Comparison of ENCODE assay signal across 8 cellular contexts in the genomic region with DNA sequence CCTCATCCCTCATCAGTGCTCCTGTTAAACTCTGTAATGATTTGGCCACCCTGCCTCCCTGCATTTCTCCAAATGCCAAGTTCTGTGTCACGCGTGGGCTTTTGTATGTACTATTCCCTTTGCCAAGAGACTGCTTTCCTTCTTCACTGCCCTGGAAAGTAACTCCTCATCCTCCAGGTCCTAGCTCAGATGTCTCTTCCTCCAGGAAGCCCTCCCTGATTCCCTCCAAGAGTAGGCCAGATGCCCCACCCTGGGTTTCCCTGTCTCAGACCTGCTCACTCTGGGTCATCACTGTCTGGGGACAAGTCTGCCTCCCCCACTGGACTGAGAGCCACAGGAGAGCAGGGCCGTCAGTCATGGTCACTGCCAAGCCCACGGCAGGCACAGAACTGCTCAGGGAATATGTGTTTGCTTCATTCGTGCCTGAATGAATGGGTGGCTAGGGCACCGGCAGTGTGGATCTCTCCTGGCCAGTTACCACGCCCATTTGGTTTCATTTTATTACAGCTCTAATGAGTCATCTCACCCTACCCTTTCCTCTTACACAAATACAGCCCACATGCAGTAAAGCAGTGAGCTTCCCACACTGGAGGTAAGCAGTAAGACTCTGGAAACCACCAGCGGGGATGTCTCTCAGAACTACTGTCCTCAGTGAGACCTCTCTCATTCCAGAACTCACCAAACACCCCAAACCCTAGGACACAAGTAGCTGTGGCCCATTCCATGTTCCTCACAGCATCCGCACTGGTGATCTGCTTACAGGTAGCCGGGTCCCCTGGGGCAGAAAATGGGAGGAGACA. TPM values are rescaled to one million over a fixed set of nuclear protein-coding genes. Genes with fewer than 3 reads are reported as not detected.
DNase-seq lines count a peak whose midpoint lies in the region; ATAC-seq and TF ChIP-seq lines count a peak whose summit lies in the region.

No MANE protein-coding gene starts in this region.

- H3K36me3 ChIP-seq in CD8-positive, alpha-beta memory T cell (ENCODE audit: insufficient read depth, low read length) = peaks cover 21% of the 10 kb centered on the region
- H3K36me3 ChIP-seq in RWPE2 (ENCODE audit: low read depth) = peaks cover 82% of the 10 kb centered on the region

- no peak for DNase-seq in CD8-positive, alpha-beta memory T cell
- peak; percentile 88 for DNase-seq in H4 (ENCODE audit: low spot score)
- peak; percentile 80 for DNase-seq in RWPE2 (ENCODE audit: low spot score)
- DNase-seq in dermis blood vessel endothelial cell = peak; percentile 88
- no peak for DNase-seq in osteocyte (ENCODE audit: extremely low spot score, unreplicated experiment)
- no peak for DNase-seq in NCI-H1417 treated with DMSO at 0.1 percent for 48 hours (lab: John Stamatoyannopoulos, UW)
- DNase-seq in DMS 273 treated with DMSO at 0.1 percent for 48 hours (lab: John Stamatoyannopoulos, UW) = no peak

- H3K9me3 Mint-ChIP-seq in CD8-positive, alpha-beta memory T cell = peaks cover 0 to 1% (median 0%) of the 10 kb centered on the region in 5 donors
- H3K9me3 Mint-ChIP-seq in osteocyte (ENCODE audit: unreplicated experiment) = no peaks in the 10 kb centered on the region

- CTCF ChIA-PET in CD8-positive, alpha-beta memory T cell (lab: Charles Lee) = interaction anchor here (1.4 to 2.2 kb wide), 4 partner anchors 10 to 38 kb away, joined by 3 to 12 read pairs (median 4); no protein-coding TSS in a partner anchor

- peak overlapping the region in 7 of 8 donors; percentile 40 to 92 (median 73) for H3K27ac Mint-ChIP-seq in CD8-positive, alpha-beta memory T cell
- H3K27ac Mint-ChIP-seq in osteocyte (ENCODE audit: unreplicated experiment) = peak overlapping the region; percentile 87

- H3K36me3 Mint-ChIP-seq in CD8-positive, alpha-beta memory T cell = peaks cover 14 to 74% (median 18%) of the 10 kb centered on the region in 3 donors
- H3K36me3 Mint-ChIP-seq in osteocyte (ENCODE audit: unreplicated experiment) = peaks cover 20% of the 10 kb centered on the region

- H3K4me3 Mint-ChIP-seq in CD8-positive, alpha-beta memory T cell = no peak overlapping the region
- no peak overlapping the region for H3K4me3 Mint-ChIP-seq in osteocyte (ENCODE audit: unreplicated experiment)

- ATAC-seq in RWPE2 (ENCODE audit: low read depth) (peak; percentile 93), GM18505 (IDR thresholded peaks at IDR 0.05; ENCODE audit: unreplicated experiment) (no peak)

- no peaks in the 10 kb centered on the region for H3K4me1 ChIP-seq in CD8-positive, alpha-beta memory T cell (ENCODE audit: insufficient read depth, low read length)
- H3K4me1 ChIP-seq in RWPE2 (ENCODE audit: insufficient read depth, poor library complexity, severe bottlenecking) = peaks cover 19% of the 10 kb centered on the region

- TF ChIP-seq CTCF in RWPE2 (IDR thresholded peaks at IDR 0.05; ENCODE audit: poor library complexity, severe bottlenecking) (no peak), osteocyte (IDR thresholded peaks at IDR 0.05) (no peak)

- H3K4me1 Mint-ChIP-seq in CD8-positive, alpha-beta memory T cell = peaks cover 7 to 17% (median 11%) of the 10 kb centered on the region in 3 donors
- peaks cover 13% of the 10 kb centered on the region for H3K4me1 Mint-ChIP-seq in osteocyte (ENCODE audit: unreplicated experiment)

- H3K27me3 ChIP-seq in CD8-positive, alpha-beta memory T cell (ENCODE audit: insufficient read depth, low read length, poor library complexity, severe bottlenecking) = no peaks in the 10 kb centered on the region
- H3K27me3 ChIP-seq in RWPE2 (ENCODE audit: insufficient read depth, poor library complexity, severe bottlenecking) = no peaks in the 10 kb centered on the region

- POLR2A ChIA-PET in CD8-positive, alpha-beta memory T cell (lab: Charles Lee) = no interaction called here

- TF ChIP-seq POLR2A in GM18505 (IDR thresholded peaks at IDR 0.05; ENCODE audit: borderline replicate concordance, extremely low read depth, insufficient read depth, insufficient read length) = no peak

- H3K9me3 ChIP-seq in CD8-positive, alpha-beta memory T cell (ENCODE audit: low read length) = no peaks in the 10 kb centered on the region
- no peaks in the 10 kb centered on the region for H3K9me3 ChIP-seq in RWPE2 (ENCODE audit: severe bottlenecking)

- H3K4me3 ChIP-seq in CD8-positive, alpha-beta memory T cell (ENCODE audit: low read length) = no peak overlapping the region
- H3K4me3 ChIP-seq in RWPE2 (ENCODE audit: severe bottlenecking) = no peak overlapping the region

- H3K27ac ChIP-seq in CD8-positive, alpha-beta memory T cell (ENCODE audit: low read depth, low read length) = no peak overlapping the region
- peak overlapping the region; percentile 95 for H3K27ac ChIP-seq in RWPE2 (ENCODE audit: poor library complexity, severe bottlenecking)

- no peaks in the 10 kb centered on the region for H3K27me3 Mint-ChIP-seq in CD8-positive, alpha-beta memory T cell
- H3K27me3 Mint-ChIP-seq in osteocyte (ENCODE audit: unreplicated experiment) = no peaks in the 10 kb centered on the region

RNA-seq across cellular contexts. Expression of a gene that starts 12.1 kb away (rescaled TPM):
- not detected for total RNA-seq in CD8-positive, alpha-beta memory T cell
- not detected for polyA plus RNA-seq in CD8-positive, alpha-beta memory T cell
- total RNA-seq in H4 (2014; rRNA removed; shearing (Covaris generic)) = not detected in 2 replicates
- 3.2 and 5.0 TPM in 2 replicates for total RNA-seq in dermis blood vessel endothelial cell
- total RNA-seq in osteocyte = not detected in 2 replicates

RNA-seq across cellular contexts. Expression of a gene that starts 25.1 kb away (rescaled TPM):
- 100 to 1,000 TPM; 122 to 128 TPM for total RNA-seq in CD8-positive, alpha-beta memory T cell
- polyA plus RNA-seq in CD8-positive, alpha-beta memory T cell = 18.8 TPM
- 5.1 and 11.7 TPM in 2 replicates for total RNA-seq in H4 (2014; rRNA removed; shearing (Covaris generic))
- total RNA-seq in dermis blood vessel endothelial cell (18.9 and 26.1 TPM in 2 replicates), osteocyte (27.1 and 28.6 TPM in 2 replicates)

RNA-seq across cellular contexts. Expression of a gene that starts 29.5 kb away (rescaled TPM):
- 10 to 100 TPM; 14.2 to 17.5 TPM for total RNA-seq in CD8-positive, alpha-beta memory T cell
- 18.1 TPM for polyA plus RNA-seq in CD8-positive, alpha-beta memory T cell
- total RNA-seq in H4 (2014; rRNA removed; shearing (Covaris generic)) = 4.8 and 5.3 TPM in 2 replicates
- total RNA-seq in dermis blood vessel endothelial cell (5.1 and 9.4 TPM in 2 replicates), osteocyte (16.8 and 18.0 TPM in 2 replicates)

RNA-seq across cellular contexts. Expression of a gene that starts 53.9 kb away (rescaled TPM):
- 1 to 10 TPM; 1.7 to 1.9 TPM for total RNA-seq in CD8-positive, alpha-beta memory T cell
- 0.21 TPM for polyA plus RNA-seq in CD8-positive, alpha-beta memory T cell
- not detected in 2 replicates for total RNA-seq in H4 (2014; rRNA removed; shearing (Covaris generic))
- total RNA-seq in dermis blood vessel endothelial cell (0.05 TPM in 1 of 2 replicates, not detected in the other), osteocyte (0.81 and 1.3 TPM in 2 replicates)

Comparison
In these comparisons a context has a peak if more than half of its experiments do, and no peak if none do; other contexts are left out.
1. DNase-seq: peak in H4 (single experiment), RWPE2 (single experiment) and dermis blood vessel endothelial cell (single experiment); none in CD8-positive, alpha-beta memory T cell (0 of 5), osteocyte (single experiment), NCI-H1417 treated with DMSO at 0.1 percent for 48 hours (single experiment) and DMS 273 treated with DMSO at 0.1 percent for 48 hours (single experiment).